ENCODE assay signal across 7 cellular contexts in the genomic region with DNA sequence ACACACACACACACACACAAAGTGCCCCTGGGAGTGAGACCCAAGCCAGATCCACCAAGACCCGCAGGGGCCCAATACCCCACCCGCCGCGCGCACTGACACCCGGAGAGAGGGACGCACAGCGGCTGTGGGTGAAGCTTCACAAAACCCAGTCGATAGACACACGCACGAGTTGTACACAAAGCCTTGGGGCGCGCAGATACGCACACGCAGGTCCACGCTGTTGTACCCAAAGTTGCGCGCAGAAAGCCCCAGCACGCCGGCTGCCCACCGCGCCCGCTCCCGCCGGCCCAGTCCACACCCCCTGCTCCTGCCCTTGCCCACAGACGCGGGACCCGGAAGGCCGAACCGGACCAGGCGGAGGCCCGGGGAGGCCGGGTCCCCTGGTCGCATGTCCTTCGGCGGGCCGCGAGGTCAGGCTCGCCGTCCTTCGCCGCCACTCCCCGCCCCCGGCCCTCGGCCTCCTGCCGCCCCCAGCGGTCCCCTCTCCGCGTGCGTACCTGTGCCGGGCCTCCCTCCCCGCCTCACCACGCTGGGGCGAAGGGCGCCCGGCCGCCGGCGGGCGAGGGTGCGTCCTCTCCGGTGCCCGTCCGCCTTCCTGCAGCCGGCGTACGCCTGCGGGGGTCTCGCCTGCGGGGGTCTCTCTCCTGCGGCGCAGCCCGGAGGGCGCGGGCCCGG. TPM values are rescaled to one million over a fixed set of nuclear protein-coding genes. Genes with fewer than 3 reads are reported as not detected.
DNase-seq lines count a peak whose midpoint lies in the region; TF ChIP-seq lines count a peak whose summit lies in the region.

TSS of gene TMEM74B (minus strand) at position 344 of the 678 bp plus-strand sequence. CDS start 1,180 bp downstream, outside the sequence.

- peak within 1 kb of the TSS; percentile 41 for H3K4me3 ChIP-seq in HAP-1
- peak within 1 kb of the TSS; percentile 57 for H3K4me3 ChIP-seq in skeletal muscle satellite cell (ENCODE audit: low read length)

- peak within 1 kb of the TSS; percentile 59; the same call in 1 of the 2 replicates for H3K27ac ChIP-seq in VCaP

- H3K9ac ChIP-seq in skeletal muscle satellite cell (ENCODE audit: low read depth, low read length): no peak within 1 kb of the TSS

- H3K27ac Mint-ChIP-seq in glutamatergic neuron (ENCODE audit: unreplicated experiment): no peak within 1 kb of the TSS

- TF ChIP-seq CTCF in VCaP (conservative IDR thresholded peaks at IDR 0.05): no peak
- TF ChIP-seq CTCF in glutamatergic neuron (IDR thresholded peaks at IDR 0.05; ENCODE audit: partially characterized antibody, unreplicated experiment): no peak

- H3K4me3 Mint-ChIP-seq in glutamatergic neuron (ENCODE audit: unreplicated experiment): peak within 1 kb of the TSS; percentile 84

- DNase-seq in HAP-1 (ENCODE audit: low spot score in 2 of 2) (peak; percentile 8 to 35), glutamatergic neuron (peak; percentile 45), epidermal melanocyte (ENCODE audit: insufficient read length, low spot score) (no peak)
- DNase-seq in stimulated activated CD4-positive, alpha-beta T cell treated with anti-CD3 and anti-CD28 coated beads, Interleukin-4, amount 100 ng/mL, for 1 hour: no peak
- no peak for DNase-seq in NK-92 treated with Interleukin-12 subunit alpha and Interleukin-12 subunit beta, amount 100 ng/mL, for 24 hours (lab: John Stamatoyannopoulos, UW)

- no peaks in the 10 kb centered on the region for H3K36me3 ChIP-seq in HAP-1 (replicated peaks)
- no peaks in the 10 kb centered on the region for H3K36me3 ChIP-seq in skeletal muscle satellite cell (ENCODE audit: insufficient read depth, low read length)

- no peaks in the 10 kb centered on the region for H3K9me3 ChIP-seq in HAP-1
- no peaks in the 10 kb centered on the region for H3K9me3 ChIP-seq in skeletal muscle satellite cell (replicated peaks; ENCODE audit: low read length)

- H3K27me3 Mint-ChIP-seq in glutamatergic neuron (ENCODE audit: unreplicated experiment): peaks cover 27% of the 10 kb centered on the region

- H3K36me3 Mint-ChIP-seq in glutamatergic neuron (ENCODE audit: unreplicated experiment): no peaks in the 10 kb centered on the region

- H3K9me3 Mint-ChIP-seq in glutamatergic neuron (ENCODE audit: unreplicated experiment): peaks cover 20% of the 10 kb centered on the region

- H3K27me3 ChIP-seq in HAP-1 (ENCODE audit: low read depth): no peaks in the 10 kb centered on the region
- H3K27me3 ChIP-seq in skeletal muscle satellite cell (ENCODE audit: control insufficient read depth, insufficient read depth, low read length): peaks cover 59% of the 10 kb centered on the region

- H3K4me1 ChIP-seq in HAP-1 (no peaks in the 10 kb centered on the region), skeletal muscle satellite cell (ENCODE audit: control insufficient read depth, insufficient read depth, low read length) (no peaks in the 10 kb centered on the region)

- in situ Hi-C loops in HAP-1 (cut with MboI; ENCODE audit: low sequenced_read_pairs): no loop called here

- peak within 1 kb of the TSS; percentile 70 for H3K4me2 ChIP-seq in skeletal muscle satellite cell (ENCODE audit: low read length)

- no peaks in the 10 kb centered on the region for H3K4me1 Mint-ChIP-seq in glutamatergic neuron (ENCODE audit: low read depth, unreplicated experiment)

RNA-seq across cellular contexts. Expression of gene TMEM74B, which starts in this region (rescaled TPM):
- total RNA-seq in glutamatergic neuron (ENCODE audit: unreplicated experiment): 5.0 TPM
- not detected in 2 replicates for total RNA-seq in skeletal muscle satellite cell (2012; rRNA removed)

Comparison
In these comparisons a context has a peak if more than half of its experiments do, and no peak if none do; other contexts are left out.
1. DNase-seq: peak in HAP-1 (2 of 2) and glutamatergic neuron (single experiment); none in epidermal melanocyte (single experiment), stimulated activated CD4-positive, alpha-beta T cell treated with anti-CD3 and anti-CD28 coated beads, Interleukin-4, amount 100 ng/mL, for 1 hour (single experiment) and NK-92 treated with Interleukin-12 subunit alpha and Interleukin-12 subunit beta, amount 100 ng/mL, for 24 hours (single experiment).